In the genomic region with DNA sequence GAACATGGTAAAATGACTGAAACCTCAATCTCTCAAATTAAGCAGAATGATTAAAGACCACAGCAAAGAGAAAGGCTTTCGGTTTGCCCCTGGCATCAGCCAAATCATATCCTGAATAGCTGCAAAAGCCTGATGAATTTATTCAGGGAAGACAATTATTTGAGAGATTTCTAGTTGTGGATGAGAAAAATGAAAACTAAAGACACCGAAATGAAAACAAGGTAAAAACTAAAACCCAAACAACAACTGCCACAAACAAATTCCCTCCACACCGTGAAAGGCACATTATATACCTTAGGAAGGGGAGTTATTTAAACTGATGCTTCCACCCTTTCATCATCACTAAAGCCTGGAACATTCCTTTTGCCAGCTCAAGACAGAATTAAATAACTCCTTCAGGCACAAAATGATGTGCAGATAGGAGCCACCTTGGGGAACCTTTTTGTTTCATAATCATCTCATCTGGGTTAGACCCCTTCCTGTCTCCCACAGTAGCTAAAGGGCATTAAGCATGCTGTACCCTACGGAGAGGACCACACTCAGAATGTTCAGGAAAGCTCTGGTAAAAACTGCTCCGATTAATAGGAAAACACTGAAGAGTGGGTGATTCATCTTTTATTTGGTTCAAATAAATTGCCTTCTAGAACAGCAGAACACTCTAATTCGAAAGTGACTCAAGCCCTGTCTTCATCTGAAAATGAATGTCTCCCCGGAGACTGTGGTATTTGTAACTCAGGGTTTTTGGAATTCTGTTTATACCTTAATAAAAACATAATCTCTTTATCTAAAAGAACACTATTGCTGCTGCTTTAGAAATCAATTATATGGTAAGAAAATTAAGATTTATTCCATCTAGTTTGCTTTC, we compare ENCODE assay signal across 9 cellular contexts. TPM values are rescaled to one million over a fixed set of nuclear protein-coding genes. Genes with fewer than 3 reads are reported as not detected.
DNase-seq lines count a peak whose midpoint lies in the region; ATAC-seq and TF ChIP-seq lines count a peak whose summit lies in the region.
"Had no signal": no experiment of that assay in that cellular context is flagged by ENCODE, and none has a peak within 500 bp of the region (broad histone marks: within the 10 kb centered on the region; RNA-seq: fewer than 3 reads in every experiment).

No MANE protein-coding gene starts in this region.

- no peak for ATAC-seq in activated CD8-positive, alpha-beta memory T cell treated with anti-CD3 and anti-CD28 coated beads, Interleukin-2, amount 10 ng/mL, durations not matched to agents 7 days and 5 days
- ATAC-seq in WTC11 (no peak), thoracic aorta (ENCODE audit: insufficient number of reproducible peaks, low FRiP score, low read depth) (no peak)

- DNase-seq in activated CD8-positive, alpha-beta memory T cell treated with anti-CD3 and anti-CD28 coated beads, Interleukin-2, amount 10 ng/mL, durations not matched to agents 7 days and 5 days: peak; percentile 28
- no peak for DNase-seq in activated CD8-positive, alpha-beta memory T cell treated with anti-CD3 and anti-CD28 coated beads, Interleukin-2, amount 50 U/mL, for 48 hours
- DNase-seq in WTC11 (ENCODE audit: low spot score): no peak
- DNase-seq in fibroblast of villous mesenchyme (ENCODE audit: low read depth): peak; percentile 66
- DNase-seq in thoracic aorta (ENCODE audit: low spot score): no peak
- no peak for DNase-seq in SK-N-DZ (ENCODE audit: low spot score)
- DNase-seq in mucosa of gallbladder (ENCODE audit: low spot score): no peak
- DNase-seq in stimulated activated CD8-positive, alpha-beta memory T cell treated with anti-CD3 and anti-CD28 coated beads, Interleukin-4, amount 100 ng/mL, for 48 hours: no peak

- no peak for TF ChIP-seq CTCF in WTC11 (IDR thresholded peaks at IDR 0.05)
- TF ChIP-seq CTCF in fibroblast of villous mesenchyme (IDR thresholded peaks at IDR 0.05; ENCODE audit: insufficient read depth, low read depth, low read length): no peak
- peak; percentile 3 for TF ChIP-seq CTCF in thoracic aorta (IDR thresholded peaks at IDR 0.05)

- peak overlapping the region; percentile 76 for H3K4me3 Mint-ChIP-seq in activated CD8-positive, alpha-beta memory T cell treated with anti-CD3 and anti-CD28 coated beads, Interleukin-2, amount 10 ng/mL, durations not matched to agents 7 days and 5 days
- H3K4me3 Mint-ChIP-seq in WTC11: no peak overlapping the region

- H3K27ac ChIP-seq in thoracic aorta: no peak overlapping the region

- CTCF ChIA-PET in activated CD8-positive, alpha-beta memory T cell treated with anti-CD3 and anti-CD28 coated beads, Interleukin-2, amount 10 ng/mL, durations not matched to agents 7 days and 5 days (lab: Charles Lee): interaction anchor here (0.6 to 2.7 kb wide), 16 partner anchors 8 to 414 kb away, joined by 3 to 11 read pairs (median 4); partner anchors contain the start of genes STX16 and VAPB
- CTCF ChIA-PET in WTC11 (lab: Charles Lee): interaction anchor here (0.6 to 2.0 kb wide), 4 partner anchors 11 to 138 kb away, joined by 3 to 9 read pairs (median 8); no protein-coding TSS in a partner anchor

- H3K36me3 ChIP-seq in thoracic aorta: peaks cover 10% of the 10 kb centered on the region

- peak overlapping the region; percentile 16 for H3K4me3 ChIP-seq in fibroblast of villous mesenchyme (ENCODE audit: low read depth, low read length)
- peak overlapping the region; percentile 76 for H3K4me3 ChIP-seq in thoracic aorta

- no peaks in the 10 kb centered on the region for H3K9me3 Mint-ChIP-seq in activated CD8-positive, alpha-beta memory T cell treated with anti-CD3 and anti-CD28 coated beads, Interleukin-2, amount 10 ng/mL, durations not matched to agents 7 days and 5 days (ENCODE audit: low read depth)
- H3K9me3 Mint-ChIP-seq in WTC11: no peaks in the 10 kb centered on the region

- H3K9me3 ChIP-seq in thoracic aorta: no peaks in the 10 kb centered on the region

- no peaks in the 10 kb centered on the region for H3K27me3 ChIP-seq in thoracic aorta (replicated peaks; ENCODE audit: insufficient read depth)

- peaks cover 6% of the 10 kb centered on the region for H3K36me3 Mint-ChIP-seq in activated CD8-positive, alpha-beta memory T cell treated with anti-CD3 and anti-CD28 coated beads, Interleukin-2, amount 10 ng/mL, durations not matched to agents 7 days and 5 days
- peaks cover 8% of the 10 kb centered on the region; the same call in 1 of the 2 replicates for H3K36me3 Mint-ChIP-seq in WTC11

- peak overlapping the region; percentile 80 for H3K27ac Mint-ChIP-seq in activated CD8-positive, alpha-beta memory T cell treated with anti-CD3 and anti-CD28 coated beads, Interleukin-2, amount 10 ng/mL, durations not matched to agents 7 days and 5 days
- H3K27ac Mint-ChIP-seq in WTC11: 0 out of 2 replicates have a peak overlapping the region, but pooled peaks have one; percentile 21

- peaks cover 2% of the 10 kb centered on the region for H3K27me3 Mint-ChIP-seq in activated CD8-positive, alpha-beta memory T cell treated with anti-CD3 and anti-CD28 coated beads, Interleukin-2, amount 10 ng/mL, durations not matched to agents 7 days and 5 days
- peaks cover 9% of the 10 kb centered on the region for H3K27me3 Mint-ChIP-seq in WTC11 (ENCODE audit: low read depth)

- peaks cover 23% of the 10 kb centered on the region for H3K4me1 Mint-ChIP-seq in activated CD8-positive, alpha-beta memory T cell treated with anti-CD3 and anti-CD28 coated beads, Interleukin-2, amount 10 ng/mL, durations not matched to agents 7 days and 5 days
- peaks cover 23% of the 10 kb centered on the region for H3K4me1 Mint-ChIP-seq in WTC11

- H3K4me1 ChIP-seq in thoracic aorta (ENCODE audit: control insufficient read depth in 1 of 2, low read depth in 2 of 2): no peaks in the 10 kb centered on the region

- POLR2A ChIA-PET in WTC11 (lab: Charles Lee): no interaction called here

TF ChIP-seq in WTC11, 78 proteins besides CTCF, POLR2A, EP300 and RAD21:
- no peak for TF ChIP-seq TP53 (CRISPR knock-in tag; IDR thresholded peaks at IDR 0.05)
- no peak for TF ChIP-seq GABPB1 (CRISPR knock-in tag; IDR thresholded peaks at IDR 0.05)
- no peak for TF ChIP-seq ATF1 (CRISPR knock-in tag; IDR thresholded peaks at IDR 0.05)
TF ChIP-seq in WTC11: peak in this region for 0.

RNA-seq across cellular contexts. Expression of gene ANKRD60, which starts 9.1 kb away (rescaled TPM):
- not detected for total RNA-seq in activated CD8-positive, alpha-beta memory T cell treated with anti-CD3 and anti-CD28 coated beads, Interleukin-2, amount 10 ng/mL, durations not matched to agents 7 days and 5 days
- not detected in 3 replicates for total RNA-seq in WTC11 (2021)
- total RNA-seq in fibroblast of villous mesenchyme: not detected in 2 replicates
- not detected for total RNA-seq in thoracic aorta
- polyA plus RNA-seq in SK-N-DZ (2014; cell fraction: cytosol; rRNA removed): not detected in 2 replicates
- polyA plus RNA-seq in SK-N-DZ (2014; cell fraction: nucleus; rRNA removed): not detected in 2 replicates
- not detected for total RNA-seq in mucosa of gallbladder
- total RNA-seq: mononuclear cell had no signal

Comparison
In these comparisons a context has a peak if more than half of its experiments do, and no peak if none do; other contexts are left out.
1. DNase-seq: peak in activated CD8-positive, alpha-beta memory T cell treated with anti-CD3 and anti-CD28 coated beads, Interleukin-2, amount 10 ng/mL, durations not matched to agents 7 days and 5 days (single experiment) and fibroblast of villous mesenchyme (single experiment); none in activated CD8-positive, alpha-beta memory T cell treated with anti-CD3 and anti-CD28 coated beads, Interleukin-2, amount 50 U/mL, for 48 hours (single experiment), WTC11 (single experiment), thoracic aorta (single experiment), SK-N-DZ (single experiment), mucosa of gallbladder (single experiment) and stimulated activated CD8-positive, alpha-beta memory T cell treated with anti-CD3 and anti-CD28 coated beads, Interleukin-4, amount 100 ng/mL, for 48 hours (single experiment).